In the genomic region with DNA sequence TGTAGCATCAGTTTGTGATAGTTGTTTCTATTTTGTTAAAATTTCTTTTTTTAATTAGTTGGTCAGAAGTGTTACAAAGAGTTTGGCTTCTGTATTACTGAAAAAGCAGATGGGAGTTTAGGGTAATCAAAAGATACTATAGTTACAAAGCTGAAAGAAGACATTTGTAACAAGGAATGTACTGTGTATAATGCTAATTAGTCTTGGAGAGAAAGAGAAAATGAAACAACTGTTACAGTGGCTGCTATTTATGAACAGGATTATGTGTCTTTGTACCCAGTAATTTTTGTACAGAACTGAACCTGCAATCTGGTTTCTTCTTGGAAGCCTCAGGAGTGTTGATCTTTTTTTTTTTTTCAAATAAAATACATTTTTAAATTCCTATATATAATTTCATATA, we compare ENCODE assay signal across 34 cellular contexts. TPM values are rescaled to one million over a fixed set of nuclear protein-coding genes. Genes with fewer than 3 reads are reported as not detected.
DNase-seq lines count a peak whose midpoint lies in the region; ATAC-seq, FAIRE-seq and TF ChIP-seq lines count a peak whose summit lies in the region.
"Had no signal": no experiment of that assay in that cellular context is flagged by ENCODE, and none has a peak within 500 bp of the region (broad histone marks: within the 10 kb centered on the region; RNA-seq: fewer than 3 reads in every experiment).

No MANE protein-coding gene starts in this region.

- no peaks in the 10 kb centered on the region for H3K27me3 Mint-ChIP-seq in activated naive CD4-positive, alpha-beta T cell treated with anti-CD3 and anti-CD28 coated beads for 36 hours (ENCODE audit: low read depth)
- H3K27me3 Mint-ChIP-seq: memory B cell; stimulated activated naive CD8-positive, alpha-beta T cell treated with anti-CD3 and anti-CD28 coated beads, Interleukin-15, Interleukin-2, amounts not matched to agents 100 ng/mL and 50 ng/mL, for 24 hours had no signal

- intact Hi-C loops in GM12878 (cut with micrococcal nuclease; ENCODE audit: unreplicated experiment), result no loop called here
- intact Hi-C loops in activated naive CD4-positive, alpha-beta T cell treated with anti-CD3 and anti-CD28 coated beads for 36 hours (cut with micrococcal nuclease), result no loop called here

- H3K27me3 ChIP-seq in KMS-11 (ENCODE audit: insufficient read depth, low read depth) (no peaks in the 10 kb centered on the region), GM12878 (replicated peaks in 1 of 2; ENCODE audit: control insufficient read depth in 2 of 2, insufficient read depth in 2 of 2, low read length in 1 of 2) (no peaks in the 10 kb centered on the region), brain microvascular endothelial cell (replicated peaks) (no peaks in the 10 kb centered on the region)
- H3K27me3 ChIP-seq: BE2C, body of pancreas, neural progenitor cell, pancreas, SJSA1, thyroid gland, uterus had no signal

- H3K4me3 ChIP-seq in A549 (no peak overlapping the region), KMS-11 (IDR thresholded peaks at IDR 0.05; ENCODE audit: insufficient read depth, low read depth, low read length) (no peak overlapping the region), GM12878 (no peak overlapping the region), brain microvascular endothelial cell (ENCODE audit: low read depth, low read length) (no peak overlapping the region)
- H3K4me3 ChIP-seq: body of pancreas, neural progenitor cell, pancreas, SJSA1, thyroid gland, uterus had no signal

- H3K9ac ChIP-seq in KMS-11 (no peak overlapping the region; the same call in 1 of the 2 replicates), GM12878 (ENCODE audit: control insufficient read depth, insufficient read depth, low read length) (no peak overlapping the region)
- H3K9ac ChIP-seq: neural progenitor cell had no signal

- TF ChIP-seq CTCF in A549 (IDR thresholded peaks at IDR 0.05) (no peak), KMS-11 (conservative IDR thresholded peaks at IDR 0.05; ENCODE audit: low read depth, low read length) (no peak), GM12878 (IDR thresholded peaks at IDR 0.05 in 2 of 3, conservative IDR thresholded peaks at IDR 0.05 in 1 of 3; ENCODE audit: control insufficient read depth in 2 of 3, extremely low read depth in 1 of 3, insufficient read depth in 1 of 3, low read depth in 3 of 3, low read length in 3 of 3) (no peak), brain microvascular endothelial cell (IDR thresholded peaks at IDR 0.05; ENCODE audit: low read depth, low read length, missing control alignments) (no peak)

- H4K20me1 ChIP-seq in KMS-11 (ENCODE audit: insufficient read depth) (no peaks in the 10 kb centered on the region), GM12878 (ENCODE audit: control insufficient read depth, insufficient read depth) (no peaks in the 10 kb centered on the region)

- RAD21 ChIA-PET in GM12878 (lab: Charles Lee; ENCODE audit: unreplicated experiment), result interaction anchor here (0.6 kb wide), 1 partner anchor 14 kb away, joined by 3 read pairs; a partner anchor contains a TSS

- H3K79me2 ChIP-seq in KMS-11 (ENCODE audit: insufficient read depth, low read depth) (no peaks in the 10 kb centered on the region), GM12878 (ENCODE audit: control insufficient read depth, insufficient read depth, low read length) (no peaks in the 10 kb centered on the region)

- TF ChIP-seq POLR2A in A549 (IDR thresholded peaks at IDR 0.05; ENCODE audit: low read length) (no peak), GM12878 (IDR thresholded peaks at IDR 0.05; ENCODE audit: low read depth, low read length) (no peak)

- peak; percentile 43 for FAIRE-seq in A549 (lab: Jason Lieb, UNC)
- FAIRE-seq in GM12878 (lab: Jason Lieb, UNC), result no peak
- FAIRE-seq: colon, pancreas had no signal

- CTCF ChIA-PET in A549 (lab: Yijun Ruan, JAX), result interaction anchor here (0.6 to 1.2 kb wide), 2 partner anchors 10 to 625 kb away, joined by 3 read pairs; no protein-coding TSS in a partner anchor
- CTCF ChIA-PET in GM12878 (lab: Yijun Ruan, JAX), result interaction anchor here (0.6 kb wide), 1 partner anchor 1207 kb away, joined by 3 read pairs; no protein-coding TSS in a partner anchor
- CTCF ChIA-PET in activated naive CD4-positive, alpha-beta T cell treated with anti-CD3 and anti-CD28 coated beads for 36 hours (lab: Charles Lee), result no interaction called here

- in situ Hi-C loops in GM12878 (cut with MboI) (no loop called here), brain microvascular endothelial cell (cut with HindIII; ENCODE audit: low pct_ligation_motif_present, low sequenced_read_pairs) (no loop called here)

- BruUV-seq in GM12878 (replicated peaks; lab: Mats Ljungman, UMichigan), result no TSS peak

- no peaks in the 10 kb centered on the region for H3K36me3 ChIP-seq in KMS-11 (ENCODE audit: insufficient read depth)
- H3K36me3 ChIP-seq in GM12878 (ENCODE audit: control insufficient read depth in 2 of 2, insufficient read depth in 2 of 2, low read length in 1 of 2), result no peaks in the 10 kb centered on the region
- no peaks in the 10 kb centered on the region for H3K36me3 ChIP-seq in brain microvascular endothelial cell (replicated peaks)
- H3K36me3 ChIP-seq: BE2C, neural progenitor cell, pancreas, SJSA1, thyroid gland, uterus had no signal

- no peak overlapping the region for H3K4me3 Mint-ChIP-seq in activated naive CD4-positive, alpha-beta T cell treated with anti-CD3 and anti-CD28 coated beads for 36 hours
- H3K4me3 Mint-ChIP-seq: CD8-positive, alpha-beta T cell; memory B cell; neural progenitor cell; stimulated activated naive CD8-positive, alpha-beta T cell treated with anti-CD3 and anti-CD28 coated beads, Interleukin-15, Interleukin-2, amounts not matched to agents 100 ng/mL and 50 ng/mL, for 24 hours; WTC11 had no signal

- TF ChIP-seq RAD21 in A549 (conservative IDR thresholded peaks at IDR 0.05 in 1 of 2, IDR thresholded peaks at IDR 0.05 in 1 of 2), result no peak
- TF ChIP-seq RAD21 in GM12878 (IDR thresholded peaks at IDR 0.05; ENCODE audit: insufficient read depth, low read depth, low read length), result no peak

- H3K4me1 Mint-ChIP-seq in activated naive CD4-positive, alpha-beta T cell treated with anti-CD3 and anti-CD28 coated beads for 36 hours (ENCODE audit: low read depth), result no peaks in the 10 kb centered on the region
- H3K4me1 Mint-ChIP-seq: memory B cell, neural progenitor cell, WTC11 had no signal

- no peak for ATAC-seq in A549
- ATAC-seq in GM12878, result peak; percentile 78
- ATAC-seq: body of pancreas; CD8-positive, alpha-beta T cell; left lobe of liver; pancreas; WTC11 had no signal

- POLR2A ChIA-PET in A549 (lab: Yijun Ruan, JAX), result no interaction called here
- POLR2A ChIA-PET in GM12878 (lab: Charles Lee), result no interaction called here

- no peak for DNase-seq in A549 (ENCODE audit: low read depth in 1 of 2, low spot score in 1 of 2)
- no peak for DNase-seq in GM12878 (ENCODE audit: low read depth, low spot score)
- peak; percentile 68 for DNase-seq in medulla oblongata (ENCODE audit: extremely low spot score)
- DNase-seq in activated naive CD4-positive, alpha-beta T cell treated with anti-CD3 and anti-CD28 coated beads for 36 hours, result no peak
- DNase-seq in brain microvascular endothelial cell, result no peak
- no peak for DNase-seq in NCI-H2107 treated with DMSO at 0.1 percent for 48 hours (lab: John Stamatoyannopoulos, UW; ENCODE audit: unreplicated experiment)
- no peak for DNase-seq in activated CD4-positive, alpha-beta T cell treated with anti-CD3 and anti-CD28 coated beads for 48 hours
- DNase-seq: ACHN; activated CD4-positive, alpha-beta T cell treated with anti-CD3 and anti-CD28 coated beads, Interleukin-2, amount 50 U/mL, for 1 hour; activated T-cell treated with anti-CD3 and anti-CD28 coated beads, Interleukin-2, amount 50 U/mL, for 48 hours; BE2C; body of pancreas; CD8-positive, alpha-beta T cell; effector CD4-positive, alpha-beta T cell; HCEC 1CT; MV-4-11; NCI-H1436 treated with DMSO at 0.1 percent for 48 hours; NCI-H345; NCI-H82; pancreas; RPMI8226; stimulated activated CD4-positive, alpha-beta T cell treated with anti-CD3 and anti-CD28 coated beads, Interleukin-1b, Interleukin-23, amount 100 ng/mL, for 48 hours; T-helper 1 cell; thyroid gland; uterus had no signal

- H3K4me2 ChIP-seq in A549 (no peak overlapping the region), KMS-11 (peak overlapping the region; percentile 33), GM12878 (ENCODE audit: control insufficient read depth, insufficient read depth) (0 out of 2 replicates have a peak overlapping the region, but pooled peaks have one; percentile 35)
- H3K4me2 ChIP-seq: neural progenitor cell had no signal

- H3K9me3 ChIP-seq in A549, result no peaks in the 10 kb centered on the region
- no peaks in the 10 kb centered on the region for H3K9me3 ChIP-seq in GM12878 (replicated peaks; ENCODE audit: control insufficient read depth, insufficient read depth, low read length)
- H3K9me3 ChIP-seq: BE2C, body of pancreas, pancreas, SJSA1, thyroid gland, uterus had no signal

- no peaks in the 10 kb centered on the region for H3K9me3 Mint-ChIP-seq in activated naive CD4-positive, alpha-beta T cell treated with anti-CD3 and anti-CD28 coated beads for 36 hours
- H3K9me3 Mint-ChIP-seq: CD8-positive, alpha-beta T cell; memory B cell; neural progenitor cell; stimulated activated naive CD8-positive, alpha-beta T cell treated with anti-CD3 and anti-CD28 coated beads, Interleukin-15, Interleukin-2, amounts not matched to agents 100 ng/mL and 50 ng/mL, for 24 hours; WTC11 had no signal

- SMC1A ChIA-PET in GM12878 (lab: Charles Lee; ENCODE audit: uncharacterized antibody, unreplicated experiment), result interaction anchor here (0.6 kb wide), 1 partner anchor 290 kb away, joined by 3 read pairs; no protein-coding TSS in a partner anchor

- H3K27ac Mint-ChIP-seq in activated naive CD4-positive, alpha-beta T cell treated with anti-CD3 and anti-CD28 coated beads for 36 hours, result no peak overlapping the region
- H3K27ac Mint-ChIP-seq: CD8-positive, alpha-beta T cell; neural progenitor cell; stimulated activated naive CD8-positive, alpha-beta T cell treated with anti-CD3 and anti-CD28 coated beads, Interleukin-15, Interleukin-2, amounts not matched to agents 100 ng/mL and 50 ng/mL, for 24 hours; WTC11 had no signal

- TF ChIP-seq EP300 in A549 (IDR thresholded peaks at IDR 0.05) (no peak), GM12878 (IDR thresholded peaks at IDR 0.05; ENCODE audit: borderline replicate concordance in 1 of 2, control insufficient read depth in 1 of 2, low read depth in 2 of 2, low read length in 2 of 2) (no peak)

- H3K4me1 ChIP-seq in A549, result no peaks in the 10 kb centered on the region
- H3K4me1 ChIP-seq in KMS-11 (ENCODE audit: low read depth, poor library complexity, severe bottlenecking), result peaks cover 13% of the 10 kb centered on the region
- no peaks in the 10 kb centered on the region for H3K4me1 ChIP-seq in GM12878 (ENCODE audit: control insufficient read depth, insufficient read depth, low read length)
- H3K4me1 ChIP-seq: BE2C, body of pancreas, neural progenitor cell, pancreas, SJSA1, thyroid gland, uterus had no signal

- peak overlapping the region; percentile 32 for H2AFZ ChIP-seq in KMS-11 (ENCODE audit: low read depth)
- peak overlapping the region; percentile 37 for H2AFZ ChIP-seq in GM12878 (ENCODE audit: control insufficient read depth, low read depth, low read length)
- H2AFZ ChIP-seq: neural progenitor cell had no signal

- H3K27ac ChIP-seq in A549, result no peak overlapping the region
- H3K27ac ChIP-seq in KMS-11, result no peak overlapping the region
- H3K27ac ChIP-seq in GM12878 (ENCODE audit: control insufficient read depth, insufficient read depth), result no peak overlapping the region
- no peak overlapping the region for H3K27ac ChIP-seq in brain microvascular endothelial cell
- H3K27ac ChIP-seq: body of pancreas, HL-60, neural progenitor cell, pancreas, SJSA1, thyroid gland, uterus had no signal

- no peaks in the 10 kb centered on the region for H3K36me3 Mint-ChIP-seq in activated naive CD4-positive, alpha-beta T cell treated with anti-CD3 and anti-CD28 coated beads for 36 hours (ENCODE audit: low read depth)
- H3K36me3 Mint-ChIP-seq: CD8-positive, alpha-beta T cell; memory B cell; neural progenitor cell; WTC11 had no signal

RNA-seq across cellular contexts. Expression of a gene that starts 14.3 kb away (rescaled TPM):
- polyA plus RNA-seq in A549 (2011; rRNA removed) (6.4 and 6.7 TPM in 2 replicates), A549 (2017; fragmentation: RNase III; extraction: RNeasy Plus Mini Kit Qiagen cat#74134 plus additional on column Dnase treatment) (1.5 to 2.4 TPM (median 2.3 TPM) in 3 replicates), GM12878 (2011; rRNA removed) (1.6 and 3.3 TPM in 2 replicates), GM12878 (2014; fragmentation: Illumina TruSeq; extraction: Trizol) (0.88 and 1.6 TPM in 2 replicates), GM12878 (2014; fragmentation: Nextera tagmentation; extraction: Ambion mirVana) (under 1 TPM; 0.18 to 0.40 TPM), GM12878 (2014; rRNA removed) (0.34 and 0.79 TPM in 2 replicates), GM12878 (2016; fragmentation: Nextera tagmentation; extraction: Ambion mirVana) (under 1 TPM; 0.54 to 0.64 TPM)
- 0.45 and 0.47 TPM in 2 replicates for polyA plus RNA-seq in A549 (2012; cell fraction: cytosol; rRNA removed)
- 0.32 and 0.35 TPM in 2 replicates for polyA plus RNA-seq in A549 (2012; cell fraction: nucleus; rRNA removed)
- polyA minus RNA-seq in A549 (2011; rRNA and poly(A)+ RNA removed), result 2.4 and 4.5 TPM in 2 replicates
- 9.9 and 11.4 TPM in 2 replicates for total RNA-seq in GM12878 (2013; cell fraction: nucleolus; rRNA removed)
- total RNA-seq in GM12878 (2014; rRNA removed) (0.56 and 0.65 TPM in 2 replicates), GM12878 (2014; rRNA removed; fragmentation: Illumina TruSeq; extraction: Trizol) (0.81 and 1.3 TPM in 2 replicates), GM12878 (2021) (0.64 and 0.74 TPM in 2 replicates)
- polyA plus RNA-seq in GM12878 (2011; ENCODE audit: low read depth), result 0.42 TPM
- polyA plus RNA-seq in GM12878 (2011; cell fraction: cytosol; rRNA removed), result 0.43 and 0.63 TPM in 2 replicates
- polyA plus RNA-seq in GM12878 (2011; cell fraction: nucleus; rRNA removed), result 0.94 and 0.97 TPM in 2 replicates
- polyA plus RNA-seq in GM12878 (2012), result 0.58 TPM in 2 replicates
- polyA minus RNA-seq in GM12878 (2011; rRNA and poly(A)+ RNA removed), result 1.0 and 1.8 TPM in 2 replicates
- 1.0 TPM in 1 of 2 replicates, not detected in the other for polyA minus RNA-seq in GM12878 (2011; cell fraction: cytosol; rRNA and poly(A)+ RNA removed)
- polyA minus RNA-seq in GM12878 (2011; cell fraction: nucleus; rRNA and poly(A)+ RNA removed), result 0.97 and 2.7 TPM in 2 replicates
- total RNA-seq in activated naive CD4-positive, alpha-beta T cell treated with anti-CD3 and anti-CD28 coated beads for 36 hours, result 1 to 10 TPM; 2.2 TPM

RNA-seq across cellular contexts. Expression of a gene that starts 24.8 kb away (rescaled TPM):
- polyA plus RNA-seq in A549 (2011; rRNA removed), result 27.3 and 30.6 TPM in 2 replicates
- polyA plus RNA-seq in A549 (2012; cell fraction: cytosol; rRNA removed), result 9.0 and 12.0 TPM in 2 replicates
- polyA plus RNA-seq in A549 (2012; cell fraction: nucleus; rRNA removed), result 12.9 and 16.4 TPM in 2 replicates
- polyA plus RNA-seq in A549 (2017; fragmentation: RNase III; extraction: RNeasy Plus Mini Kit Qiagen cat#74134 plus additional on column Dnase treatment), result 20.1 to 21.3 TPM (median 20.9 TPM) in 3 replicates
- 22.9 and 24.3 TPM in 2 replicates for polyA minus RNA-seq in A549 (2011; rRNA and poly(A)+ RNA removed)
- 26.1 and 28.2 TPM in 2 replicates for total RNA-seq in GM12878 (2013; cell fraction: nucleolus; rRNA removed)
- 17.5 and 20.0 TPM in 2 replicates for total RNA-seq in GM12878 (2014; rRNA removed)
- total RNA-seq in GM12878 (2014; rRNA removed; fragmentation: Illumina TruSeq; extraction: Trizol), result 17.3 and 17.7 TPM in 2 replicates
- total RNA-seq in GM12878 (2021), result 13.6 and 14.6 TPM in 2 replicates
- 7.7 TPM for polyA plus RNA-seq in GM12878 (2011; ENCODE audit: low read depth)
- polyA plus RNA-seq in GM12878 (2011; rRNA removed), result 15.6 and 16.9 TPM in 2 replicates
- polyA plus RNA-seq in GM12878 (2011; cell fraction: cytosol; rRNA removed), result 12.3 and 12.9 TPM in 2 replicates
- 10.8 and 11.1 TPM in 2 replicates for polyA plus RNA-seq in GM12878 (2011; cell fraction: nucleus; rRNA removed)
- polyA plus RNA-seq in GM12878 (2012), result 8.3 and 10.5 TPM in 2 replicates
- 15.6 and 18.9 TPM in 2 replicates for polyA plus RNA-seq in GM12878 (2014; fragmentation: Illumina TruSeq; extraction: Trizol)
- polyA plus RNA-seq in GM12878 (2014; fragmentation: Nextera tagmentation; extraction: Ambion mirVana), result 1 to 10 TPM; 2.8 to 3.8 TPM
- polyA plus RNA-seq in GM12878 (2014; rRNA removed), result 10.3 and 11.1 TPM in 2 replicates
- 10 to 100 TPM; 15.8 to 16.8 TPM for polyA plus RNA-seq in GM12878 (2016; fragmentation: Nextera tagmentation; extraction: Ambion mirVana)
- 18.4 and 24.5 TPM in 2 replicates for polyA minus RNA-seq in GM12878 (2011; rRNA and poly(A)+ RNA removed)
- polyA minus RNA-seq in GM12878 (2011; cell fraction: cytosol; rRNA and poly(A)+ RNA removed), result 5.6 and 6.1 TPM in 2 replicates
- polyA minus RNA-seq in GM12878 (2011; cell fraction: nucleus; rRNA and poly(A)+ RNA removed), result 17.4 and 19.6 TPM in 2 replicates
- total RNA-seq in activated naive CD4-positive, alpha-beta T cell treated with anti-CD3 and anti-CD28 coated beads for 36 hours, result 10 to 100 TPM; 11.1 to 11.9 TPM
